1 cellular context compared by ENCODE assay signal in the genomic region with DNA sequence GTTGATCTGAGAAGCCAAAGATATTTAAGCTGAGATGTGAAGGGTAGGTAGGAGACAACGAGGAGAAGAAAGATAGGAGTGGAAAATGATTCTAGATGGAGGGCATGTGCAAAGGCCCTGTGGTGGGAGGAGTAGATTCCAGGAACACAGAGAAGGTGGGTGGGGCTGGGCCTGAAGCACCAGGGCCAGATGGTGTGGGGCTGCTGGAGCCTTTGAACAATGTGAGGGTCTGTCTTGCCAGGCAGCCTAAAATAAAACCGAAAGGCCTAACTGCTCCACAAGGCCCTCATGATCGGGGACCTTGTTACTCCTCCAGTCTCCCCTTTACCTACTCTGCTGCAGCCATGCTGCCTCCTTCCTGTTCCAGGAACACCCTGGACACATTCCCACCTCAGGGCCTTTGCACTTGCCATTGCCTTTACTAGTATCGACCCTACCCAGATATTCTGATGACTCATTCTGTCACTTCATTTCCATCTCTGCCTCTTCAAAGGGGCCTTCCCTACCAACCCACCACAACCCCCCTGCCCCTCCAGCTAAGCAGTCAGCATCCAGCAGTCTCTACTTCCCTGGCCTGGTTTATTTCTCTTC.
TF ChIP-seq lines count a peak whose summit lies in the region.

No MANE protein-coding gene starts in this region.

TF ChIP-seq in IMR-90, 13 proteins besides CTCF, POLR2A, EP300 and RAD21:
- TF ChIP-seq MXI1 (IDR thresholded peaks at IDR 0.05; ENCODE audit: borderline replicate concordance, low read depth, low read length), result no peak
- TF ChIP-seq NFE2L2 (IDR thresholded peaks at IDR 0.05; ENCODE audit: low read depth, low read length), result no peak
